In the genomic region with DNA sequence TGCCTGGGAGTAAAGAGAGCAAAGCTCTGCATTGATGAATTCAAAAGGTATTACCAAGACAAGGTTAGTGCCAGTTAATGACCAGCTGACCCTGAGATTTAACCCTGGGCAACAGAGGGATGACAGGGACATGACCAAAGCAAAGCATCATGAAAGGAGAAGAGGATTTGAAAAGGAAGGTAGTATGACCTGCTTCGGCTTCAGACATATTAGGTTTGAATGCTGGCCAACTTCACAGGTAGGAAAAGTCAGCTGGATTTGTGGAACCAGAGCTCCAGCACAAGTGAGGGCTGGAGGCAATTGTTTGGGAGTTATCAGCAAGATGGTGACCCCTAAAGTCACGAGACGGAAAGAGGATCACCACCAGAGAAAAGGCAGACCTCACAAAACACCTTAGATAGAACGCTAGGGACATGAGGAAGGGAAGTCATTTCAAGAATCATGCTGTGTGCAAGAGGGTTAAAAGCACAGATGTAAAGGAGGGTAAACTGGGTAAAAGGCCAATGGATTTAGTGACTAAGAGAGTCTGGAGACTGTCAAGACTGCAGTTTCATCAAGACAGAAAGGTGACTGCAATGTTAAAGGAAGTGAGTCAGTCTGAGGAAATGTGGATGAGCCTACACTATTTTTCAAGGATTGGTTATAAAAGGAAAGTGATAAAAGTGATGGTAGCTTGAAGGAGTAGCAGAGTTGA, we compare ENCODE assay signal across 8 cellular contexts. TPM values are rescaled to one million over a fixed set of nuclear protein-coding genes. Genes with fewer than 3 reads are reported as not detected.
DNase-seq lines count a peak whose midpoint lies in the region; ATAC-seq and TF ChIP-seq lines count a peak whose summit lies in the region.

No MANE protein-coding gene starts in this region.

- 93 to 96% methylated on average over 4 of the region's 4 CpGs for WGBS in tibial nerve, 2 donors

- TF ChIP-seq POLR2A in GM18505 (IDR thresholded peaks at IDR 0.05; ENCODE audit: borderline replicate concordance, extremely low read depth, insufficient read depth, insufficient read length) = no peak
- no peak for TF ChIP-seq POLR2A in tibial nerve (IDR thresholded peaks at IDR 0.05)

- H3K4me1 ChIP-seq in tibial nerve (peaks cover 0 to 18% (median 3%) of the 10 kb centered on the region in 4 donors), HAP-1 (no peaks in the 10 kb centered on the region)

- H3K4me3 ChIP-seq in tibial nerve (no peak overlapping the region), coronary artery (no peak overlapping the region), HAP-1 (no peak overlapping the region)

- H3K27me3 ChIP-seq in tibial nerve = no peaks in the 10 kb centered on the region
- H3K27me3 ChIP-seq in HAP-1 (ENCODE audit: low read depth) = no peaks in the 10 kb centered on the region

- DNase-seq in brain pericyte (ENCODE audit: low read depth, low spot score) = peak; percentile 46
- peak; percentile 48 for DNase-seq in putamen (ENCODE audit: low spot score)
- DNase-seq in tibial nerve (ENCODE audit: low spot score in 2 of 2) = no peak
- no peak for DNase-seq in coronary artery (ENCODE audit: low spot score)
- no peak for DNase-seq in HAP-1 (ENCODE audit: low spot score in 2 of 2)

- in situ Hi-C loops in HAP-1 (cut with MboI; ENCODE audit: low sequenced_read_pairs) = no loop called here

- peak; percentile 76 for ATAC-seq in GM18505 (IDR thresholded peaks at IDR 0.05; ENCODE audit: unreplicated experiment)
- peak; percentile 61 for ATAC-seq in HG03378 (IDR thresholded peaks at IDR 0.05; ENCODE audit: unreplicated experiment)
- ATAC-seq in HG03520 (IDR thresholded peaks at IDR 0.05; ENCODE audit: unreplicated experiment) = no peak

- TF ChIP-seq CTCF in tibial nerve (IDR thresholded peaks at IDR 0.05) (no peak), coronary artery (IDR thresholded peaks at IDR 0.05) (no peak)

- no peaks in the 10 kb centered on the region for H3K9me3 ChIP-seq in tibial nerve
- H3K9me3 ChIP-seq in HAP-1 = no peaks in the 10 kb centered on the region

- H3K27ac ChIP-seq in tibial nerve (no peak overlapping the region), coronary artery (no peak overlapping the region)

- no peak for TF ChIP-seq EP300 in tibial nerve (IDR thresholded peaks at IDR 0.05)

- no peaks in the 10 kb centered on the region for H3K36me3 ChIP-seq in tibial nerve
- H3K36me3 ChIP-seq in HAP-1 (replicated peaks) = no peaks in the 10 kb centered on the region

RNA-seq across cellular contexts. Expression of gene SH3RF1, which starts 45.6 kb away (rescaled TPM):
- total RNA-seq in tibial nerve = 10 to 100 TPM; 10.6 to 17.9 (median 13.3) TPM

Comparison
In these comparisons a context has a peak if more than half of its experiments do, and no peak if none do; other contexts are left out.
1. DNase-seq: peak in brain pericyte (single experiment) and putamen (single experiment); none in tibial nerve (0 of 2), coronary artery (single experiment) and HAP-1 (0 of 2).